In the genomic region with DNA sequence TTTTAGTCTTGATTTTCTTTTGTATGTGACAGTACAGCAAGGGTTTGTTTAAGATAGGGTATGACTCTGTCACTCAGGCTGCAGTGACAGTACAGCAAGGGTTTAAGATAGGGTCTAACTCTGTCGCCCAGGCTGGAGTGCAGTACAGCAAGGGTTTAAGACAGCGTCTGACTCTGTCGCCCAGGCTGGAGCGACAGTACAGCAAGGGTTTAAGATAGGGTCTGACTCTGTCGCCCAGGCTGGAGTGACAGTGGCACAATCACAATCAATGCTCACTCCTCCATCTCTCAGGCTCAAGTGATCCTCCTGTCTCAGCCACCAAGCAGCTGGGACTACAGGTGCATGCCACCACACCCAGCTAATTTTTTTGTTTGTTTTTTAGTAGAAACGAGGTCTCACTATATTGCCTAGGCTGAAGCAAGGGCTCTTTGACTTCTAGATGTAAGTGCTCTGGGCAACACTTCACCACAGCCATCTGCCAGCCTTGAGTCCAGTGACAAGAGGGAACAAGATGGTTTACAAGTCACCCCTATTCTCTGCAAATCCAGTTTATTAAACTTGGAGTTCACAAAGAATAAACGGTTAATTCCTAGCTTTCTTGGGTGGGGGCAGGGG, we compare ENCODE assay signal across 9 cellular contexts. TPM values are rescaled to one million over a fixed set of nuclear protein-coding genes. Genes with fewer than 3 reads are reported as not detected.
DNase-seq lines count a peak whose midpoint lies in the region; ATAC-seq, FAIRE-seq and TF ChIP-seq lines count a peak whose summit lies in the region.
"Had no signal": no experiment of that assay in that cellular context is flagged by ENCODE, and none has a peak within 500 bp of the region (broad histone marks: within the 10 kb centered on the region; RNA-seq: fewer than 3 reads in every experiment).

No MANE protein-coding gene starts in this region.

- no peaks in the 10 kb centered on the region for H3K36me3 ChIP-seq in CD8-positive, alpha-beta T cell (ENCODE audit: insufficient read depth, low read length)
- H3K36me3 ChIP-seq in colonic mucosa (no peaks in the 10 kb centered on the region), neuron (ENCODE audit: insufficient read depth, low read length) (peaks cover 9% of the 10 kb centered on the region)

- peak overlapping the region; percentile 6 for H2AFZ ChIP-seq in neuron (ENCODE audit: low read depth, low read length)

- no peaks in the 10 kb centered on the region for H3K9me3 ChIP-seq in CD8-positive, alpha-beta T cell (ENCODE audit: low read length)
- H3K9me3 ChIP-seq in colonic mucosa, result no peaks in the 10 kb centered on the region
- no peaks in the 10 kb centered on the region for H3K9me3 ChIP-seq in neuron (ENCODE audit: low read length)
- H3K9me3 ChIP-seq: neutrophil had no signal

- peaks cover 16% of the 10 kb centered on the region for H3K27me3 Mint-ChIP-seq in CD8-positive, alpha-beta T cell (ENCODE audit: low read depth)
- peaks cover 19% of the 10 kb centered on the region for H3K27me3 Mint-ChIP-seq in IgD-negative memory B cell

- ATAC-seq in CD8-positive, alpha-beta T cell, result no peak
- ATAC-seq in GM21367 (IDR thresholded peaks at IDR 0.05; ENCODE audit: unreplicated experiment), result no peak

- POLR2A ChIA-PET in CD8-positive, alpha-beta T cell (lab: Charles Lee), result interaction anchor here (1.1 kb wide), 1 partner anchor 53 kb away, joined by 3 read pairs; no protein-coding TSS in a partner anchor

- H3K27me3 ChIP-seq in CD8-positive, alpha-beta T cell (ENCODE audit: insufficient read depth, low read length), result no peaks in the 10 kb centered on the region
- H3K27me3 ChIP-seq in colonic mucosa, result peaks cover 30% of the 10 kb centered on the region
- H3K27me3 ChIP-seq in neuron (ENCODE audit: insufficient read depth, low read length), result no peaks in the 10 kb centered on the region

- H3K36me3 Mint-ChIP-seq in CD8-positive, alpha-beta T cell, result peaks cover 15% of the 10 kb centered on the region
- H3K36me3 Mint-ChIP-seq in IgD-negative memory B cell, result peaks cover 2% of the 10 kb centered on the region

- H3K4me1 Mint-ChIP-seq in CD8-positive, alpha-beta T cell (ENCODE audit: low read depth), result peaks cover 23% of the 10 kb centered on the region
- peaks cover 5 to 10% (median 6%) of the 10 kb centered on the region in 3 donors for H3K4me1 Mint-ChIP-seq in IgD-negative memory B cell

- no peak overlapping the region for H3K27ac ChIP-seq in CD8-positive, alpha-beta T cell (ENCODE audit: low read depth, low read length)
- H3K27ac ChIP-seq in colonic mucosa, result no peak overlapping the region
- H3K27ac ChIP-seq: neutrophil had no signal

- H3K4me3 Mint-ChIP-seq in CD8-positive, alpha-beta T cell, result peak overlapping the region; percentile 78
- peak overlapping the region; percentile 82 to 94 (median 88) for H3K4me3 Mint-ChIP-seq in IgD-negative memory B cell

- no peak for TF ChIP-seq CTCF in CD8-positive, alpha-beta T cell (IDR thresholded peaks at IDR 0.05)
- TF ChIP-seq CTCF in colonic mucosa (IDR thresholded peaks at IDR 0.05), result no peak

- CTCF ChIA-PET in CD8-positive, alpha-beta T cell (lab: Charles Lee), result interaction anchor here (1.0 to 1.5 kb wide), 2 partner anchors 11 to 36 kb away, joined by 3 to 8 read pairs; no protein-coding TSS in a partner anchor

- no peak overlapping the region for H3K27ac Mint-ChIP-seq in CD8-positive, alpha-beta T cell
- H3K27ac Mint-ChIP-seq in IgD-negative memory B cell, result peak overlapping the region; percentile 1 to 67 (median 5)

- no peak for FAIRE-seq in HTR-8/SVneo (lab: Jason Lieb, UNC)

- H3K4me3 ChIP-seq in CD8-positive, alpha-beta T cell (ENCODE audit: low read depth, low read length), result peak overlapping the region; percentile 60
- H3K4me3 ChIP-seq in colonic mucosa, result peak overlapping the region; percentile 63
- H3K4me3 ChIP-seq in neuron (ENCODE audit: low read length), result no peak overlapping the region

- no peaks in the 10 kb centered on the region for H3K9me3 Mint-ChIP-seq in CD8-positive, alpha-beta T cell
- H3K9me3 Mint-ChIP-seq in IgD-negative memory B cell, result no peaks in the 10 kb centered on the region

- peak overlapping the region; percentile 47 to 58 for H3K9ac ChIP-seq in colonic mucosa (ENCODE audit: low read depth in 2 of 2, low read length in 2 of 2)

- peaks cover 21% of the 10 kb centered on the region for H3K4me1 ChIP-seq in CD8-positive, alpha-beta T cell (ENCODE audit: insufficient read depth, low read length)
- H3K4me1 ChIP-seq in colonic mucosa, result peaks cover 8% of the 10 kb centered on the region
- H3K4me1 ChIP-seq in neuron (ENCODE audit: insufficient read depth, low read length), result peaks cover 26% of the 10 kb centered on the region

- no peak for DNase-seq in CD8-positive, alpha-beta T cell
- no peak for DNase-seq in colonic mucosa
- DNase-seq in GM03348 (ENCODE audit: low spot score), result no peak
- DNase-seq in NCI-H510A (lab: John Stamatoyannopoulos, UW), result no peak
- no peak for DNase-seq in HTR-8/SVneo (ENCODE audit: insufficient read length, low spot score)

- intact Hi-C loops in CD8-positive, alpha-beta T cell (cut with DNase I, micrococcal nuclease), result loop anchor here (1.0 kb wide), 3 partner anchors 37 to 72 kb away; a partner anchor contains a TSS
- intact Hi-C loops in colonic mucosa (cut with DNase I), result no loop called here

RNA-seq across cellular contexts. Expression of a gene that starts 1.0 kb away (rescaled TPM):
- not detected for total RNA-seq in CD8-positive, alpha-beta T cell
- not detected for polyA plus RNA-seq in IgD-negative memory B cell
- total RNA-seq in colonic mucosa, result under 1 TPM in 1 of 2 donors, not detected in 1; 0.12 TPM

RNA-seq across cellular contexts. Expression of a gene that starts 15.7 kb away (rescaled TPM):
- total RNA-seq in CD8-positive, alpha-beta T cell, result not detected
- polyA plus RNA-seq in IgD-negative memory B cell, result not detected
- 1 to 10 TPM in 1 of 2 donors, under 1 TPM in 1; 0.27 to 1.4 TPM for total RNA-seq in colonic mucosa

RNA-seq across cellular contexts. Expression of a gene that starts 53.6 kb away (rescaled TPM):
- total RNA-seq in CD8-positive, alpha-beta T cell, result 100 to 1,000 TPM; 171 to 172 TPM
- 230 TPM for polyA plus RNA-seq in IgD-negative memory B cell
- 100 to 1,000 TPM; 165 to 210 TPM for total RNA-seq in colonic mucosa
